ENCODE assay signal across 19 cellular contexts in genomic region chr16:86370036-86370435, GRCh38.
"Had no signal": no experiment of that assay in that cellular context is flagged by ENCODE, and none has a peak within 500 bp of the region (broad histone marks: within the 10 kb centered on the region; RNA-seq: fewer than 3 reads in every experiment).

No MANE protein-coding gene starts in this region.

- DNase-seq: Karpas-422; KG1; MG63; NCI-H1092 treated with DMSO at 0.1 percent for 48 hours; NCI-H1436; NCI-H187; NCI-H2029; NCI-H2081 treated with DMSO at 0.1 percent for 48 hours; NCI-H2171; NCI-H226; NCI-H446; NCI-H510A; NCI-H524 treated with DMSO at 0.1 percent for 48 hours; NCI-H69; NCI-H774; NK-92 treated with Interleukin-12 subunit alpha and Interleukin-12 subunit beta, amount 100 ng/mL, for 24 hours; PC-3; SHP77 had no signal

- ATAC-seq: Panc1, PC-3 had no signal
